ENCODE assay signal across 17 cellular contexts in the genomic region with DNA sequence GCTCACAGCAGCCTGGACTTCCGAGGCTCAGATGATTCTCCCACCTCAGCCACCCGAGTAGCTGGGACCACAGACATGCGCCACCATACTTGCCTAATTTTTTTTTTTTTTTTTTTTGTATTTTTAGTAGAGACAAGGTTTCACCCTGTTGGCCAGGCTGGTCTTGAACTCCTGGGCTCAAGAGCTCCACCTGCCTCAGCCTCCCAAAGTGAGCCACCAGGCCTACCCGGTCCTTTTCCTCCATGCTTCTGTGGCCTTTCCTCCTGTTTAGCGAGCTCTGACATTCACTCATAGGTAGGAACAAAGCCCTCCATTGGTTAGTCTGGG. TPM values are rescaled to one million over a fixed set of nuclear protein-coding genes. Genes with fewer than 3 reads are reported as not detected.
DNase-seq lines count a peak whose midpoint lies in the region; ATAC-seq, FAIRE-seq and TF ChIP-seq lines count a peak whose summit lies in the region.
"Had no signal": no experiment of that assay in that cellular context is flagged by ENCODE, and none has a peak within 500 bp of the region (broad histone marks: within the 10 kb centered on the region; RNA-seq: fewer than 3 reads in every experiment).

No MANE protein-coding gene starts in this region.

- DNase-seq in SK-N-SH (no peak), keratinocyte (ENCODE audit: low read depth, low spot score) (no peak), smooth muscle cell (lab: John Stamatoyannopoulos, UW; ENCODE audit: unreplicated experiment) (no peak), inferior parietal cortex (ENCODE audit: extremely low spot score) (no peak), AG08396 (ENCODE audit: low spot score) (no peak)
- DNase-seq: activated naive CD4-positive, alpha-beta T cell; erythroblast; Right ventricle myocardium superior; stimulated activated CD4-positive, alpha-beta T cell treated with anti-CD3 and anti-CD28 coated beads, Interleukin-12 subunit alpha, Interleukin-12 subunit beta, amount 100 ng/mL, for 4 hours; T-helper 1 cell had no signal

- H3K27me3 ChIP-seq in SK-N-SH (ENCODE audit: insufficient read depth), result no peaks in the 10 kb centered on the region
- no peaks in the 10 kb centered on the region for H3K27me3 ChIP-seq in keratinocyte (ENCODE audit: control insufficient read depth, extremely low read depth, insufficient read depth, low read length)
- no peaks in the 10 kb centered on the region for H3K27me3 ChIP-seq in smooth muscle cell (ENCODE audit: low read depth)
- H3K27me3 ChIP-seq: BE2C, gastroesophageal sphincter had no signal

- ATAC-seq in SK-N-SH treated with all-trans-retinoic acid at 6 μM for 48 hours, result no peak
- no peak for ATAC-seq in GM18517 (IDR thresholded peaks at IDR 0.05; ENCODE audit: unreplicated experiment)
- ATAC-seq: left lobe of liver had no signal

- no peak overlapping the region for H3K9ac ChIP-seq in SK-N-SH
- H3K9ac ChIP-seq in keratinocyte (ENCODE audit: control insufficient read depth, extremely low read depth, insufficient read depth, low read length), result peak overlapping the region; percentile 76
- H3K9ac ChIP-seq in smooth muscle cell (ENCODE audit: low read depth), result no peak overlapping the region

- H3K4me2 ChIP-seq in SK-N-SH, result peak overlapping the region; percentile 35; the same call in 1 of the 2 replicates
- H3K4me2 ChIP-seq in keratinocyte (ENCODE audit: control insufficient read depth, extremely low read depth, insufficient read depth, low read depth, low read length), result peak overlapping the region; percentile 85
- no peak overlapping the region for H3K4me2 ChIP-seq in smooth muscle cell

- no peaks in the 10 kb centered on the region for H3K9me1 ChIP-seq in keratinocyte (ENCODE audit: control insufficient read depth, extremely low read depth, insufficient read depth, low read length)

- H3K36me3 ChIP-seq in SK-N-SH (replicated peaks in 1 of 2; ENCODE audit: control insufficient read depth in 1 of 2, insufficient read depth in 2 of 2, low read length in 1 of 2), result no peaks in the 10 kb centered on the region
- H3K36me3 ChIP-seq in keratinocyte (ENCODE audit: control insufficient read depth in 2 of 2, extremely low read depth in 1 of 2, insufficient read depth in 2 of 2, low read length in 2 of 2), result no peaks in the 10 kb centered on the region
- H3K36me3 ChIP-seq in smooth muscle cell (ENCODE audit: low read depth), result no peaks in the 10 kb centered on the region
- H3K36me3 ChIP-seq: BE2C, gastroesophageal sphincter had no signal

- peaks cover 11% of the 10 kb centered on the region for H3F3A ChIP-seq in SK-N-SH (replicated peaks; ENCODE audit: insufficient read depth)
- H3F3A ChIP-seq in smooth muscle cell (ENCODE audit: low read depth), result no peaks in the 10 kb centered on the region

- no peak for TF ChIP-seq RAD21 in SK-N-SH (IDR thresholded peaks at IDR 0.05; ENCODE audit: low read length)

- CTCF ChIA-PET in SK-N-SH (lab: Yijun Ruan, JAX), result interaction anchor here (0.8 to 1.9 kb wide), 4 partner anchors 9 to 457 kb away, joined by 4 to 12 read pairs (median 5); no protein-coding TSS in a partner anchor

- peak overlapping the region; percentile 39; the same call in 1 of the 2 replicates for H2AFZ ChIP-seq in SK-N-SH (ENCODE audit: low read depth)
- peak overlapping the region; percentile 91 for H2AFZ ChIP-seq in keratinocyte (ENCODE audit: control insufficient read depth, low read length)
- no peak overlapping the region for H2AFZ ChIP-seq in smooth muscle cell (ENCODE audit: low read depth)

- H3K27ac ChIP-seq in SK-N-SH (ENCODE audit: low read depth in 2 of 2, low read length in 1 of 2) (peak overlapping the region in 1 of 2 experiments; percentile 33; a peak in 2 of 4 replicates), VCaP (peak overlapping the region; percentile 46), keratinocyte (ENCODE audit: control insufficient read depth, insufficient read depth, low read length) (peak overlapping the region; percentile 97), smooth muscle cell (ENCODE audit: low read depth) (peak overlapping the region; percentile 40)

- H3K9me3 ChIP-seq in SK-N-SH (no peaks in the 10 kb centered on the region), keratinocyte (ENCODE audit: control insufficient read depth, low read depth, low read length) (no peaks in the 10 kb centered on the region), smooth muscle cell (replicated peaks; ENCODE audit: low read depth) (no peaks in the 10 kb centered on the region)
- H3K9me3 ChIP-seq: BE2C, gastroesophageal sphincter, mucosa of descending colon had no signal

- POLR2A ChIA-PET in SK-N-SH (lab: Yijun Ruan, JAX), result no interaction called here

- peak; percentile 43 for FAIRE-seq in keratinocyte (lab: Jason Lieb, UNC)

- H3K79me2 ChIP-seq in SK-N-SH (ENCODE audit: insufficient read depth) (no peaks in the 10 kb centered on the region), keratinocyte (ENCODE audit: control insufficient read depth, insufficient read depth, low read length) (no peaks in the 10 kb centered on the region), smooth muscle cell (ENCODE audit: low read depth) (no peaks in the 10 kb centered on the region)

- no peak for TF ChIP-seq EP300 in SK-N-SH (IDR thresholded peaks at IDR 0.05; ENCODE audit: borderline replicate concordance in 1 of 2, low read depth in 1 of 2, low read length in 1 of 2)

- H3K4me3 ChIP-seq in SK-N-SH (ENCODE audit: low read depth in 2 of 2, low read length in 1 of 2) (no peak overlapping the region), keratinocyte (ENCODE audit: control insufficient read depth in 2 of 3, extremely low read depth in 1 of 3, insufficient read depth in 2 of 3, low read depth in 1 of 3, low read length in 3 of 3) (peak overlapping the region in 2 of 3 experiments; percentile 15 to 64), smooth muscle cell (no peak overlapping the region)
- H3K4me3 ChIP-seq: gastroesophageal sphincter, mucosa of descending colon had no signal

- TF ChIP-seq CTCF in SK-N-SH (IDR thresholded peaks at IDR 0.05), result no peak
- TF ChIP-seq CTCF in VCaP (conservative IDR thresholded peaks at IDR 0.05), result no peak
- no peak for TF ChIP-seq CTCF in keratinocyte (optimal IDR thresholded peaks at IDR 0.05 in 1 of 3, IDR thresholded peaks at IDR 0.05 in 1 of 3, conservative IDR thresholded peaks at IDR 0.05 in 1 of 3; ENCODE audit: extremely low read depth in 1 of 3, insufficient read depth in 2 of 3, low read length in 3 of 3)
- no peak for TF ChIP-seq CTCF in smooth muscle cell (IDR thresholded peaks at IDR 0.05; ENCODE audit: borderline replicate concordance, insufficient read depth, poor library complexity, severe bottlenecking)

- WGBS in SK-N-SH (ENCODE audit: low lambda C conversion rate), result 92% methylated on average over 5 of the region's 5 CpGs
- 75% methylated on average over 5 of the region's 5 CpGs for WGBS in smooth muscle cell (ENCODE audit: low lambda C conversion rate)

- H3K4me1 ChIP-seq in SK-N-SH (ENCODE audit: control insufficient read depth in 1 of 2, insufficient read depth in 2 of 2, low read depth in 1 of 2, low read length in 1 of 2), result peaks cover 0 to 4% of the 10 kb centered on the region in 2 experiments; a peak in 1 of 4 replicates
- H3K4me1 ChIP-seq in keratinocyte (ENCODE audit: control insufficient read depth, extremely low read depth, insufficient read depth, low read length), result peaks cover 22% of the 10 kb centered on the region
- no peaks in the 10 kb centered on the region for H3K4me1 ChIP-seq in smooth muscle cell (ENCODE audit: low read depth)
- H3K4me1 ChIP-seq: gastroesophageal sphincter had no signal

- dilution Hi-C loops in keratinocyte (cut with MboI; ENCODE audit: extremely low pct_ligation_motif_present, low sequenced_read_pairs), result no loop called here

- H4K20me1 ChIP-seq in SK-N-SH (ENCODE audit: insufficient read depth) (no peaks in the 10 kb centered on the region), keratinocyte (ENCODE audit: control insufficient read depth, extremely low read depth, insufficient read depth, low read length) (no peaks in the 10 kb centered on the region), smooth muscle cell (ENCODE audit: low read depth) (no peaks in the 10 kb centered on the region)

- H3K9me2 ChIP-seq in SK-N-SH, result no peaks in the 10 kb centered on the region

TF ChIP-seq in SK-N-SH, 30 proteins besides CTCF, POLR2A, EP300 and RAD21 (continues in another document):
- no peak for TF ChIP-seq RFX5 (IDR thresholded peaks at IDR 0.05; ENCODE audit: low read length)
- TF ChIP-seq TCF12 (IDR thresholded peaks at IDR 0.05), result no peak
- no peak for TF ChIP-seq FOSL2 (IDR thresholded peaks at IDR 0.05; ENCODE audit: borderline replicate concordance, low read depth)

TF ChIP-seq in SK-N-SH treated with all-trans-retinoic acid at 6 μM for 48 hours, 23 proteins besides CTCF, POLR2A, EP300 and RAD21 (continues in another document):
- TF ChIP-seq SNAI2 (CRISPR knock-in tag; IDR thresholded peaks at IDR 0.05) (no peak), BACH2 (CRISPR knock-in tag; IDR thresholded peaks at IDR 0.05; ENCODE audit: borderline replicate concordance) (no peak)
- TF ChIP-seq, protein P1, sequence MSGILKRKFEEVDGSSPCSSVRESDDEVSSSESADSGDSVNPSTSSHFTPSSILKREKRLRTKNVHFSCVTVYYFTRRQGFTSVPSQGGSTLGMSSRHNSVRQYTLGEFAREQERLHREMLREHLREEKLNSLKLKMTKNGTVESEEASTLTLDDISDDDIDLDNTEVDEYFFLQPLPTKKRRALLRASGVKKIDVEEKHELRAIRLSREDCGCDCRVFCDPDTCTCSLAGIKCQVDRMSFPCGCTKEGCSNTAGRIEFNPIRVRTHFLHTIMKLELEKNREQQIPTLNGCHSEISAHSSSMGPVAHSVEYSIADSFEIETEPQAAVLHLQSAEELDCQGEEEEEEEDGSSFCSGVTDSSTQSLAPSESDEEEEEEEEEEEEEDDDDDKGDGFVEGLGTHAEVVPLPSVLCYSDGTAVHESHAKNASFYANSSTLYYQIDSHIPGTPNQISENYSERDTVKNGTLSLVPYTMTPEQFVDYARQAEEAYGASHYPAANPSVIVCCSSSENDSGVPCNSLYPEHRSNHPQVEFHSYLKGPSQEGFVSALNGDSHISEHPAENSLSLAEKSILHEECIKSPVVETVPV (CRISPR knock-in tag; IDR thresholded peaks at IDR 0.05), result no peak

RNA-seq across cellular contexts. Expression of gene SRPK2, which starts 50.1 kb away (rescaled TPM):
- polyA plus RNA-seq in SK-N-SH (2012; rRNA removed) (15.4 and 17.3 TPM in 2 replicates), keratinocyte (26.6 to 40.2 TPM (median 32.7 TPM) in 3 replicates), smooth muscle cell (21.9 and 37.5 TPM in 2 replicates)
- polyA plus RNA-seq in SK-N-SH (2012; cell fraction: cytosol; rRNA removed), result 20.2 and 23.7 TPM in 2 replicates
- polyA plus RNA-seq in SK-N-SH (2012; cell fraction: nucleus; rRNA removed), result 23.0 and 33.9 TPM in 2 replicates
- polyA plus RNA-seq in keratinocyte (2011; ENCODE audit: low read depth), result 72.0 TPM
- 27.9 and 36.1 TPM in 2 replicates for polyA plus RNA-seq in keratinocyte (2011; cell fraction: cytosol; rRNA removed)
- polyA plus RNA-seq in keratinocyte (2011; cell fraction: nucleus; rRNA removed), result 45.9 and 47.2 TPM in 2 replicates
- 37.8 and 50.5 TPM in 2 replicates for polyA plus RNA-seq in keratinocyte (2012; ENCODE audit: low replicate concordance)
- polyA minus RNA-seq in keratinocyte, result 22.2 to 50.0 TPM (median 27.8 TPM) in 3 replicates
- 22.3 TPM for polyA minus RNA-seq in keratinocyte (2011; cell fraction: cytosol; rRNA and poly(A)+ RNA removed)
- polyA minus RNA-seq in keratinocyte (2011; cell fraction: nucleus; rRNA and poly(A)+ RNA removed), result 45.9 and 90.8 TPM in 2 replicates
- total RNA-seq in smooth muscle cell, result 28.0 and 39.2 TPM in 2 replicates

Comparison
In these comparisons a context has a peak if more than half of its experiments do, and no peak if none do; other contexts are left out.
1. H3K4me3 ChIP-seq: peak in keratinocyte (2 of 3); none in SK-N-SH (0 of 2) and smooth muscle cell (single experiment).